ENCODE assay signal across 8 cellular contexts in genomic region chr5:34655354-34655991, GRCh38. TPM values are rescaled to one million over a fixed set of nuclear protein-coding genes. Genes with fewer than 3 reads are reported as not detected.
DNase-seq lines count a peak whose midpoint lies in the region; ATAC-seq and TF ChIP-seq lines count a peak whose summit lies in the region.

No MANE protein-coding gene starts in this region.

- TF ChIP-seq EP300 in upper lobe of left lung (IDR thresholded peaks at IDR 0.05) = no peak

- H3K9me3 Mint-ChIP-seq in naive B cell = no peaks in the 10 kb centered on the region

- peak overlapping the region in 5 of 6 donors; percentile 33 to 93 (median 85) for H3K27ac Mint-ChIP-seq in naive B cell

- TF ChIP-seq POLR2A in upper lobe of left lung (IDR thresholded peaks at IDR 0.05) = peak in 2 of 4 donors; percentile 4 to 28

- no peaks in the 10 kb centered on the region for H3K9me3 ChIP-seq in upper lobe of left lung

- H3K27me3 ChIP-seq in upper lobe of left lung = peaks cover 0 to 7% (median 0%) of the 10 kb centered on the region in 4 donors

- no peak for TF ChIP-seq CTCF in upper lobe of left lung (IDR thresholded peaks at IDR 0.05)

- H3K4me3 Mint-ChIP-seq in naive B cell = peak overlapping the region; percentile 88 to 99 (median 92)

- ATAC-seq in activated CD4-positive, CD25-positive, alpha-beta regulatory T cell treated with anti-CD3 and anti-CD28 coated beads, Interleukin-2, amount 50 U/mL, for 24 hours = peak; percentile 27 to 41
- peak; percentile 66 to 70 for ATAC-seq in naive B cell (ENCODE audit: low read depth in 2 of 2)
- peak; percentile 59 to 61 for ATAC-seq in upper lobe of left lung (ENCODE audit: low FRiP score in 2 of 2)
- no peak for ATAC-seq in GM21447 (IDR thresholded peaks at IDR 0.05; ENCODE audit: unreplicated experiment)

- no peaks in the 10 kb centered on the region for H3K36me3 Mint-ChIP-seq in naive B cell

- peak overlapping the region; percentile 92 to 94 (median 94) for H3K27ac ChIP-seq in upper lobe of left lung

- peaks cover 19 to 27% (median 20%) of the 10 kb centered on the region in 3 donors for H3K4me1 Mint-ChIP-seq in naive B cell

- H3K27me3 Mint-ChIP-seq in naive B cell = peaks cover 25 to 51% (median 46%) of the 10 kb centered on the region in 3 donors

- H3K4me1 ChIP-seq in upper lobe of left lung = peaks cover 11 to 35% (median 21%) of the 10 kb centered on the region in 4 donors

- 1% methylated on average over 11 to 16 of the region's 16 CpGs for WGBS in upper lobe of left lung, 2 donors

- no peaks in the 10 kb centered on the region for H3K36me3 ChIP-seq in upper lobe of left lung

- peak overlapping the region; percentile 69 to 91 (median 80) for H3K4me3 ChIP-seq in upper lobe of left lung

- no peak for DNase-seq in activated CD4-positive, CD25-positive, alpha-beta regulatory T cell (lab: John Stamatoyannopoulos, UW)
- DNase-seq in NCI-H524 treated with DMSO at 0.1 percent for 48 hours (lab: John Stamatoyannopoulos, UW) (peak; percentile 9), fibroblast of the conjunctiva (ENCODE audit: low read depth) (peak; percentile 41), naive B cell (peak; percentile 20), upper lobe of left lung (peak in 1 of 2 donors; percentile 65)
- peak; percentile 19 for DNase-seq in activated naive CD4-positive, alpha-beta T cell treated with anti-CD3 and anti-CD28 coated beads, Interleukin-2, amount 50 U/mL, for 16 hours

RNA-seq across cellular contexts. Expression of gene RAI14, which starts 0.7 kb away (rescaled TPM):
- 1 to 10 TPM in 2 of 6 donors, under 1 TPM in 2, not detected in 2; 0.08 to 2.4 (median 1.2) TPM for polyA plus RNA-seq in naive B cell (ENCODE audit: low read depth in 6 of 6)
- 10 to 100 TPM; 34.0 to 88.6 (median 67.9) TPM for total RNA-seq in upper lobe of left lung

Comparison
In these comparisons a context has a peak if more than half of its experiments do, and no peak if none do; other contexts are left out.
1. DNase-seq: peak in NCI-H524 treated with DMSO at 0.1 percent for 48 hours (single experiment), activated naive CD4-positive, alpha-beta T cell treated with anti-CD3 and anti-CD28 coated beads, Interleukin-2, amount 50 U/mL, for 16 hours (single experiment), fibroblast of the conjunctiva (single experiment) and naive B cell (single experiment); none in activated CD4-positive, CD25-positive, alpha-beta regulatory T cell (0 of 4).